In genomic region chr5:159414021-159414420, GRCh38 we compare ENCODE assay signal across 19 cellular contexts.
DNase-seq lines count a peak whose midpoint lies in the region; ATAC-seq and TF ChIP-seq lines count a peak whose summit lies in the region.
"Had no signal": no experiment of that assay in that cellular context is flagged by ENCODE, and none has a peak within 500 bp of the region (broad histone marks: within the 10 kb centered on the region; RNA-seq: fewer than 3 reads in every experiment).

No MANE protein-coding gene starts in this region.

- H3K4me3 ChIP-seq in BLaER1 treated with 17β-estradiol and CSF1 and Interleukin-3, amounts not matched to agents 10 nM and 100 nM: no peak overlapping the region
- H3K4me3 ChIP-seq: A549, Peyer's patch had no signal

- peak overlapping the region in 8 of 11 experiments; percentile 63 to 83 (median 76); a peak in 9 of 22 replicates for H3K4me2 ChIP-seq in BLaER1 treated with 17β-estradiol and CSF1 and Interleukin-3, amounts not matched to agents 10 nM and 100 nM
- H3K4me2 ChIP-seq: A549 had no signal

- peaks cover 0 to 10% (median 0%) of the 10 kb centered on the region in 11 experiments; a peak in 4 of 22 replicates for H3K9me3 ChIP-seq in BLaER1 treated with 17β-estradiol and CSF1 and Interleukin-3, amounts not matched to agents 10 nM and 100 nM (replicated peaks in 1 of 11)
- H3K9me3 ChIP-seq: A549, Peyer's patch had no signal

- no peaks in the 10 kb centered on the region for H3K27me3 ChIP-seq in BLaER1 treated with 17β-estradiol and CSF1 and Interleukin-3, amounts not matched to agents 10 nM and 100 nM
- H3K27me3 ChIP-seq: Peyer's patch had no signal

- peak overlapping the region; percentile 29 for H3K4me3 Mint-ChIP-seq in activated B cell treated with CpG ODN at 0.5 μM for 24 hours
- no peak overlapping the region for H3K4me3 Mint-ChIP-seq in activated naive CD8-positive, alpha-beta T cell treated with anti-CD3 and anti-CD28 coated beads, Interleukin-2, amount 50 U/mL, for 24 hours
- H3K4me3 Mint-ChIP-seq: CD4-positive, alpha-beta T cell; T-cell had no signal

- POLR2A ChIA-PET in activated B cell treated with CpG ODN at 0.5 μM for 24 hours (lab: Charles Lee): interaction anchor here (0.7 to 1.3 kb wide), 5 partner anchors 13 to 82 kb away, joined by 3 to 6 read pairs (median 4); no protein-coding TSS in a partner anchor

- TF ChIP-seq CTCF in activated B cell treated with CpG ODN at 0.5 μM for 24 hours (IDR thresholded peaks at IDR 0.05): no peak

- peak overlapping the region in 3 of 11 experiments; percentile 80 to 90 (median 84); a peak in 5 of 22 replicates for H3K27ac ChIP-seq in BLaER1 treated with 17β-estradiol and CSF1 and Interleukin-3, amounts not matched to agents 10 nM and 100 nM
- H3K27ac ChIP-seq: A549, Peyer's patch had no signal

- H3K4me1 Mint-ChIP-seq in activated B cell treated with CpG ODN at 0.5 μM for 24 hours: peaks cover 50% of the 10 kb centered on the region
- peaks cover 57% of the 10 kb centered on the region for H3K4me1 Mint-ChIP-seq in activated naive CD8-positive, alpha-beta T cell treated with anti-CD3 and anti-CD28 coated beads, Interleukin-2, amount 50 U/mL, for 24 hours

- no peaks in the 10 kb centered on the region for H3K9me3 Mint-ChIP-seq in activated B cell treated with CpG ODN at 0.5 μM for 24 hours
- H3K9me3 Mint-ChIP-seq in activated naive CD8-positive, alpha-beta T cell treated with anti-CD3 and anti-CD28 coated beads, Interleukin-2, amount 50 U/mL, for 24 hours: no peaks in the 10 kb centered on the region
- H3K9me3 Mint-ChIP-seq: CD4-positive, alpha-beta T cell; T-cell had no signal

- H3K27ac Mint-ChIP-seq in activated B cell treated with CpG ODN at 0.5 μM for 24 hours: peak overlapping the region; percentile 75
- H3K27ac Mint-ChIP-seq in activated naive CD8-positive, alpha-beta T cell treated with anti-CD3 and anti-CD28 coated beads, Interleukin-2, amount 50 U/mL, for 24 hours: no peak overlapping the region
- H3K27ac Mint-ChIP-seq: CD4-positive, alpha-beta T cell had no signal

- H3K27me3 Mint-ChIP-seq in activated B cell treated with CpG ODN at 0.5 μM for 24 hours: no peaks in the 10 kb centered on the region
- H3K27me3 Mint-ChIP-seq in activated naive CD8-positive, alpha-beta T cell treated with anti-CD3 and anti-CD28 coated beads, Interleukin-2, amount 50 U/mL, for 24 hours: no peaks in the 10 kb centered on the region
- H3K27me3 Mint-ChIP-seq: CD4-positive, alpha-beta T cell; T-cell had no signal

- H3K4me1 ChIP-seq in BLaER1 treated with 17β-estradiol and CSF1 and Interleukin-3, amounts not matched to agents 10 nM and 100 nM: peaks cover 21 to 60% (median 51%) of the 10 kb centered on the region in 10 experiments
- H3K4me1 ChIP-seq: A549, Peyer's patch had no signal

- ATAC-seq in GM18861 (IDR thresholded peaks at IDR 0.05; ENCODE audit: unreplicated experiment) (peak; percentile 33), HG03175 (IDR thresholded peaks at IDR 0.05; ENCODE audit: unreplicated experiment) (peak; percentile 26), activated B cell treated with CpG ODN at 0.5 μM for 24 hours (ENCODE audit: low read depth) (peak; percentile 11), GM18520 (IDR thresholded peaks at IDR 0.05; ENCODE audit: unreplicated experiment) (no peak), HG02763 (IDR thresholded peaks at IDR 0.05; ENCODE audit: unreplicated experiment) (no peak)
- no peak for ATAC-seq in activated naive CD8-positive, alpha-beta T cell treated with anti-CD3 and anti-CD28 coated beads, Interleukin-2, amount 50 U/mL, for 24 hours
- ATAC-seq: A549, SK-N-SH treated with all-trans-retinoic acid at 6 μM for 48 hours, T-cell had no signal

- H3K36me3 ChIP-seq in BLaER1 treated with 17β-estradiol and CSF1 and Interleukin-3, amounts not matched to agents 10 nM and 100 nM: no peaks in the 10 kb centered on the region
- H3K36me3 ChIP-seq: Peyer's patch had no signal

- no peak for DNase-seq in activated B cell treated with CpG ODN at 0.5 μM for 24 hours
- DNase-seq in activated naive CD8-positive, alpha-beta T cell treated with anti-CD3 and anti-CD28 coated beads, Interleukin-2, amount 50 U/mL, for 24 hours: no peak
- DNase-seq: CD4-positive, alpha-beta T cell; COR-L47; DMS79; IMR-90; NCI-H1417; NCI-H187; NCI-H446 treated with DMSO at 0.1 percent for 48 hours; NK-92 treated with Interleukin-12 subunit alpha and Interleukin-12 subunit beta, amount 100 ng/mL, for 24 hours; T-cell had no signal

- no peaks in the 10 kb centered on the region for H4K20me1 ChIP-seq in BLaER1 treated with 17β-estradiol and CSF1 and Interleukin-3, amounts not matched to agents 10 nM and 100 nM

- CTCF ChIA-PET in activated B cell treated with CpG ODN at 0.5 μM for 24 hours (lab: Charles Lee): no interaction called here

- no peak overlapping the region for H3K9ac ChIP-seq in BLaER1 treated with 17β-estradiol and CSF1 and Interleukin-3, amounts not matched to agents 10 nM and 100 nM

- no peaks in the 10 kb centered on the region for H3K36me3 Mint-ChIP-seq in activated B cell treated with CpG ODN at 0.5 μM for 24 hours (ENCODE audit: low read depth)
- H3K36me3 Mint-ChIP-seq in activated naive CD8-positive, alpha-beta T cell treated with anti-CD3 and anti-CD28 coated beads, Interleukin-2, amount 50 U/mL, for 24 hours (ENCODE audit: low read depth): no peaks in the 10 kb centered on the region
- H3K36me3 Mint-ChIP-seq: T-cell had no signal

- intact Hi-C loops in activated B cell treated with CpG ODN at 0.5 μM for 24 hours (cut with micrococcal nuclease): loop anchor here (1.0 kb wide), 1 partner anchor 83 kb away; no protein-coding TSS in a partner anchor

Comparison
In these comparisons a context has a peak if more than half of its experiments do, and no peak if none do; other contexts are left out.
1. ATAC-seq: peak in GM18861 (single experiment), HG03175 (single experiment) and activated B cell treated with CpG ODN at 0.5 μM for 24 hours (single experiment); none in GM18520 (single experiment), HG02763 (single experiment) and activated naive CD8-positive, alpha-beta T cell treated with anti-CD3 and anti-CD28 coated beads, Interleukin-2, amount 50 U/mL, for 24 hours (single experiment).